Comparison of ENCODE assay signal across 1 cellular context in genomic region chr10:68329506-68329861, GRCh38.
TF ChIP-seq lines count a peak whose summit lies in the region.

No MANE protein-coding gene starts in this region.

TF ChIP-seq in K562, 482 proteins besides CTCF, POLR2A, EP300 and RAD21:
- TF ChIP-seq ZNF449 (CRISPR knock-in tag; IDR thresholded peaks at IDR 0.05) (no peak), ZNF3 (CRISPR knock-in tag; IDR thresholded peaks at IDR 0.05) (no peak), ZNF134 (CRISPR knock-in tag; conservative IDR thresholded peaks at IDR 0.05) (0 out of 2 replicates have a peak, but pooled peaks have one; percentile 10), THAP7 (CRISPR knock-in tag; IDR thresholded peaks at IDR 0.05) (no peak), ZBTB40 (IDR thresholded peaks at IDR 0.05) (peak; percentile 88), ZBTB40 (CRISPR knock-in tag; IDR thresholded peaks at IDR 0.05) (no peak), PHF20 (IDR thresholded peaks at IDR 0.05; ENCODE audit: partially characterized antibody) (no peak), MAX (CRISPR knock-in tag; IDR thresholded peaks at IDR 0.05) (no peak)
- TF ChIP-seq, protein P1, sequence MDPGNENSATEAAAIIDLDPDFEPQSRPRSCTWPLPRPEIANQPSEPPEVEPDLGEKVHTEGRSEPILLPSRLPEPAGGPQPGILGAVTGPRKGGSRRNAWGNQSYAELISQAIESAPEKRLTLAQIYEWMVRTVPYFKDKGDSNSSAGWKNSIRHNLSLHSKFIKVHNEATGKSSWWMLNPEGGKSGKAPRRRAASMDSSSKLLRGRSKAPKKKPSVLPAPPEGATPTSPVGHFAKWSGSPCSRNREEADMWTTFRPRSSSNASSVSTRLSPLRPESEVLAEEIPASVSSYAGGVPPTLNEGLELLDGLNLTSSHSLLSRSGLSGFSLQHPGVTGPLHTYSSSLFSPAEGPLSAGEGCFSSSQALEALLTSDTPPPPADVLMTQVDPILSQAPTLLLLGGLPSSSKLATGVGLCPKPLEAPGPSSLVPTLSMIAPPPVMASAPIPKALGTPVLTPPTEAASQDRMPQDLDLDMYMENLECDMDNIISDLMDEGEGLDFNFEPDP (CRISPR knock-in tag; IDR thresholded peaks at IDR 0.05), result no peak
